9 cellular contexts compared by ENCODE assay signal in genomic region chr5:37721447-37721871, GRCh38.
DNase-seq lines count a peak whose midpoint lies in the region; ATAC-seq, FAIRE-seq and TF ChIP-seq lines count a peak whose summit lies in the region.
"Had no signal": no experiment of that assay in that cellular context is flagged by ENCODE, and none has a peak within 500 bp of the region (broad histone marks: within the 10 kb centered on the region; RNA-seq: fewer than 3 reads in every experiment).

No MANE protein-coding gene starts in this region.

- no peak for FAIRE-seq in kidney (lab: Jason Lieb, UNC)

- TF ChIP-seq CTCF in kidney (IDR thresholded peaks at IDR 0.05; ENCODE audit: borderline replicate concordance, extremely low read depth, insufficient read depth), result no peak

- H3K36me3 ChIP-seq in kidney (ENCODE audit: control insufficient read depth in 1 of 2, insufficient read depth in 2 of 2, low read length in 2 of 2), result peaks cover 5 to 6% of the 10 kb centered on the region in 2 donors

- TF ChIP-seq POLR2A in GM18505 (IDR thresholded peaks at IDR 0.05; ENCODE audit: borderline replicate concordance, extremely low read depth, insufficient read depth, insufficient read length), result no peak

- no peaks in the 10 kb centered on the region for H3K9me3 ChIP-seq in kidney (ENCODE audit: control insufficient read depth in 1 of 2, low read length in 2 of 2)

- H3K27me3 Mint-ChIP-seq in effector memory CD8-positive, alpha-beta T cell, result no peaks in the 10 kb centered on the region
- H3K27me3 Mint-ChIP-seq: naive B cell had no signal

- ATAC-seq in GM18505 (IDR thresholded peaks at IDR 0.05; ENCODE audit: unreplicated experiment) (peak; percentile 67), GM21529 (IDR thresholded peaks at IDR 0.05; ENCODE audit: unreplicated experiment) (peak; percentile 72), HG03575 (IDR thresholded peaks at IDR 0.05; ENCODE audit: extremely low read depth, insufficient number of reproducible peaks, low FRiP score, unreplicated experiment) (peak; percentile 68)
- peak; percentile 16 for ATAC-seq in effector memory CD8-positive, alpha-beta T cell (replicated peaks)

- peaks cover 14 to 17% of the 10 kb centered on the region in 2 donors for H3K4me1 Mint-ChIP-seq in effector memory CD8-positive, alpha-beta T cell (ENCODE audit: low read depth in 2 of 2)
- H3K4me1 Mint-ChIP-seq: naive B cell had no signal

- H3K27ac ChIP-seq in kidney (ENCODE audit: low read depth in 2 of 2, low read length in 2 of 2), result no peak overlapping the region

- no peak overlapping the region for H3K4me3 Mint-ChIP-seq in effector memory CD8-positive, alpha-beta T cell
- H3K4me3 Mint-ChIP-seq: naive B cell had no signal

- no peak overlapping the region for H3K4me3 ChIP-seq in kidney (ENCODE audit: low read length in 2 of 2)

- H3K36me3 Mint-ChIP-seq in effector memory CD8-positive, alpha-beta T cell (ENCODE audit: insufficient read depth), result no peaks in the 10 kb centered on the region

- peaks cover 0 to 4% of the 10 kb centered on the region in 2 donors for H3K4me1 ChIP-seq in kidney (ENCODE audit: control insufficient read depth in 1 of 2, insufficient read depth in 1 of 2, low read depth in 1 of 2, low read length in 2 of 2)

- H3K9me3 Mint-ChIP-seq in effector memory CD8-positive, alpha-beta T cell, result no peaks in the 10 kb centered on the region
- H3K9me3 Mint-ChIP-seq: naive B cell had no signal

- H3K27ac Mint-ChIP-seq in effector memory CD8-positive, alpha-beta T cell, result peak overlapping the region in 1 of 2 donors; percentile 22

- no peak overlapping the region for H3K9ac ChIP-seq in kidney (ENCODE audit: low read length in 2 of 2)

- no peak for DNase-seq in effector memory CD8-positive, alpha-beta T cell
- DNase-seq in kidney (no peak), NCI-H2029 treated with DMSO at 0.1 percent for 48 hours (lab: John Stamatoyannopoulos, UW) (no peak), HK-2 (ENCODE audit: unreplicated experiment) (no peak), GOT3 (lab: John Stamatoyannopoulos, UW) (no peak)
- DNase-seq: naive B cell had no signal

- intact Hi-C loops in kidney (cut with DNase I), result no loop called here

Comparison
In these comparisons a context has a peak if more than half of its experiments do, and no peak if none do; other contexts are left out.
1. ATAC-seq: peak in every context shown above with its lines; median percentile 72 in GM21529; 68 in HG03575; 67 in GM18505; 16 in effector memory CD8-positive, alpha-beta T cell.